ENCODE assay signal across 25 cellular contexts in genomic region chr16:2708290-2708639, GRCh38.
"Had no signal": no experiment of that assay in that cellular context is flagged by ENCODE, and none has a peak within 500 bp of the region (broad histone marks: within the 10 kb centered on the region; RNA-seq: fewer than 3 reads in every experiment).

No MANE protein-coding gene starts in this region.

- FAIRE-seq: RCC 7860 had no signal

- H3K9me3 Mint-ChIP-seq: activated naive CD4-positive, alpha-beta T cell treated with anti-CD3 and anti-CD28 coated beads, Interleukin-2, amount 10 ng/mL, durations not matched to agents 7 days and 5 days; activated naive CD8-positive, alpha-beta T cell treated with anti-CD3 and anti-CD28 coated beads for 36 hours; activated T-cell treated with anti-CD3 and anti-CD28 coated beads, Interleukin-2, amount 50 U/mL, for 4 hours; activated T-helper 17 cell treated with anti-CD3 and anti-CD28 coated beads, Interleukin-2, amount 50 U/mL, for 72 hours; WTC11 had no signal

- H3K9ac ChIP-seq: KMS-11 had no signal

- H3K27ac ChIP-seq: brain microvascular endothelial cell, KMS-11 had no signal

- H3K4me1 Mint-ChIP-seq: activated naive CD4-positive, alpha-beta T cell treated with anti-CD3 and anti-CD28 coated beads, Interleukin-2, amount 10 ng/mL, durations not matched to agents 7 days and 5 days; activated naive CD8-positive, alpha-beta T cell treated with anti-CD3 and anti-CD28 coated beads for 36 hours; activated T-helper 17 cell treated with anti-CD3 and anti-CD28 coated beads, Interleukin-2, amount 50 U/mL, for 72 hours; T-helper 17 cell; WTC11 had no signal

- ATAC-seq: activated CD8-positive, alpha-beta T cell treated with anti-CD3 and anti-CD28 coated beads, Interleukin-2, amount 10 ng/mL, durations not matched to agents 7 days and 5 days; activated T-cell treated with anti-CD3 and anti-CD28 coated beads, Interleukin-2, amount 50 U/mL, for 4 hours; activated T-helper 17 cell treated with anti-CD3 and anti-CD28 coated beads, Interleukin-2, amount 50 U/mL, for 72 hours; PC-3; T-helper 17 cell; WTC11 had no signal

- H3K27me3 ChIP-seq: brain microvascular endothelial cell had no signal

- H3K4me3 Mint-ChIP-seq: activated CD8-positive, alpha-beta T cell treated with anti-CD3 and anti-CD28 coated beads, Interleukin-2, amount 10 ng/mL, durations not matched to agents 7 days and 5 days; activated naive CD4-positive, alpha-beta T cell treated with anti-CD3 and anti-CD28 coated beads, Interleukin-2, amount 10 ng/mL, durations not matched to agents 7 days and 5 days; activated naive CD8-positive, alpha-beta T cell treated with anti-CD3 and anti-CD28 coated beads for 36 hours; activated T-cell treated with anti-CD3 and anti-CD28 coated beads, Interleukin-2, amount 50 U/mL, for 4 hours; activated T-helper 17 cell treated with anti-CD3 and anti-CD28 coated beads, Interleukin-2, amount 50 U/mL, for 72 hours; T-helper 17 cell; WTC11 had no signal

- H3K27me3 Mint-ChIP-seq: activated naive CD8-positive, alpha-beta T cell treated with anti-CD3 and anti-CD28 coated beads for 36 hours; activated T-helper 17 cell treated with anti-CD3 and anti-CD28 coated beads, Interleukin-2, amount 50 U/mL, for 72 hours; T-helper 17 cell had no signal

- H3K27ac Mint-ChIP-seq: activated CD8-positive, alpha-beta T cell treated with anti-CD3 and anti-CD28 coated beads, Interleukin-2, amount 10 ng/mL, durations not matched to agents 7 days and 5 days; activated naive CD4-positive, alpha-beta T cell treated with anti-CD3 and anti-CD28 coated beads, Interleukin-2, amount 10 ng/mL, durations not matched to agents 7 days and 5 days; activated naive CD8-positive, alpha-beta T cell treated with anti-CD3 and anti-CD28 coated beads for 36 hours; activated T-helper 17 cell treated with anti-CD3 and anti-CD28 coated beads, Interleukin-2, amount 50 U/mL, for 72 hours; T-helper 17 cell; WTC11 had no signal

- H3K4me2 ChIP-seq: KMS-11 had no signal

- DNase-seq: activated CD4-positive, alpha-beta T cell treated with anti-CD3 and anti-CD28 coated beads for 48 hours; activated CD4-positive, alpha-beta T cell treated with anti-CD3 and anti-CD28 coated beads, Interleukin-2, amount 50 U/mL, for 4 hours; activated CD4-positive, CD25-positive, alpha-beta regulatory T cell treated with anti-CD3 and anti-CD28 coated beads, Interleukin-2, amount 50 U/mL, for 72 hours; activated CD8-positive, alpha-beta T cell treated with anti-CD3 and anti-CD28 coated beads, Interleukin-2, amount 10 ng/mL, durations not matched to agents 7 days and 5 days; activated gamma-delta T cell; activated naive CD4-positive, alpha-beta T cell treated with anti-CD3 and anti-CD28 coated beads, Interleukin-2, amount 10 ng/mL, durations not matched to agents 7 days and 5 days; activated naive CD8-positive, alpha-beta T cell treated with anti-CD3 and anti-CD28 coated beads for 36 hours; activated T-cell treated with anti-CD3 and anti-CD28 coated beads, Interleukin-2, amount 50 U/mL, for 4 hours; brain microvascular endothelial cell; MM.1S; NCI-H1105; NCI-H1436; NCI-H1694 treated with DMSO at 0.1 percent for 48 hours; NCI-H2029 treated with DMSO at 0.1 percent for 48 hours; NCI-H345; NCI-H510A; NCI-H69; PC-3; SHP77 treated with DMSO at 0.1 percent for 48 hours; T-helper 17 cell; T-helper 9 cell had no signal
